Comparison of ENCODE assay signal across 24 cellular contexts in genomic region chr5:55319481-55319880, GRCh38.
"Had no signal": no experiment of that assay in that cellular context is flagged by ENCODE, and none has a peak within 500 bp of the region (broad histone marks: within the 10 kb centered on the region; RNA-seq: fewer than 3 reads in every experiment).

No MANE protein-coding gene starts in this region.

- H3K4me3 ChIP-seq: body of pancreas, colonic mucosa, dorsolateral prefrontal cortex, heart right ventricle had no signal

- H3K9me3 ChIP-seq: body of pancreas, colonic mucosa had no signal

- H3K4me1 ChIP-seq: colonic mucosa had no signal

- H3K27me3 Mint-ChIP-seq: activated CD4-positive, alpha-beta memory T cell treated with anti-CD3 and anti-CD28 coated beads, Interleukin-2, amount 10 ng/mL, durations not matched to agents 7 days and 5 days; activated CD4-positive, alpha-beta T cell treated with anti-CD3 and anti-CD28 coated beads, Interleukin-2, amount 10 ng/mL, durations not matched to agents 7 days and 5 days; activated naive CD4-positive, alpha-beta T cell treated with anti-CD3 and anti-CD28 coated beads, Interleukin-2, amount 50 U/mL, for 24 hours; activated naive CD8-positive, alpha-beta T cell treated with anti-CD3 and anti-CD28 coated beads, Interleukin-2, amount 50 U/mL, for 24 hours; activated T-helper 17 cell treated with anti-CD3 and anti-CD28 coated beads, Interleukin-2, amount 50 U/mL, for 72 hours; natural killer cell treated with Interleukin-12 subunit alpha and Interleukin-12 subunit beta and Interleukin-15 and Interleukin-18, amount 100 ng/mL, for 72 hours; stimulated activated naive B cell treated with anti-CD40 and anti-IgM and Interleukin-4, amounts not matched to agents 10 μg/mL and 1 μg/mL and 100 μg/mL, for 72 hours had no signal

- H3K27me3 ChIP-seq: body of pancreas, colonic mucosa, dorsolateral prefrontal cortex, heart right ventricle had no signal

- H3K9me3 Mint-ChIP-seq: activated naive CD4-positive, alpha-beta T cell treated with anti-CD3 and anti-CD28 coated beads, Interleukin-2, amount 50 U/mL, for 24 hours; activated T-helper 17 cell treated with anti-CD3 and anti-CD28 coated beads, Interleukin-2, amount 50 U/mL, for 72 hours; natural killer cell treated with Interleukin-12 subunit alpha and Interleukin-12 subunit beta and Interleukin-15 and Interleukin-18, amount 100 ng/mL, for 72 hours had no signal

- H3K27ac Mint-ChIP-seq: activated CD4-positive, alpha-beta memory T cell treated with anti-CD3 and anti-CD28 coated beads, Interleukin-2, amount 10 ng/mL, durations not matched to agents 7 days and 5 days; activated CD4-positive, alpha-beta T cell treated with anti-CD3 and anti-CD28 coated beads, Interleukin-2, amount 10 ng/mL, durations not matched to agents 7 days and 5 days; activated naive CD4-positive, alpha-beta T cell treated with anti-CD3 and anti-CD28 coated beads, Interleukin-2, amount 50 U/mL, for 24 hours; activated naive CD8-positive, alpha-beta T cell treated with anti-CD3 and anti-CD28 coated beads, Interleukin-2, amount 50 U/mL, for 24 hours; activated T-helper 17 cell treated with anti-CD3 and anti-CD28 coated beads, Interleukin-2, amount 50 U/mL, for 72 hours; natural killer cell treated with Interleukin-12 subunit alpha and Interleukin-12 subunit beta and Interleukin-15 and Interleukin-18, amount 100 ng/mL, for 72 hours; stimulated activated naive B cell treated with anti-CD40 and anti-IgM and Interleukin-4, amounts not matched to agents 10 μg/mL and 1 μg/mL and 100 μg/mL, for 72 hours; WTC11 had no signal

- DNase-seq: activated CD4-positive, alpha-beta memory T cell treated with anti-CD3 and anti-CD28 coated beads, Interleukin-2, amount 10 ng/mL, durations not matched to agents 7 days and 5 days; activated CD4-positive, alpha-beta T cell treated with anti-CD3 and anti-CD28 coated beads for 1 hour; activated CD4-positive, alpha-beta T cell treated with anti-CD3 and anti-CD28 coated beads, Interleukin-2, amount 10 ng/mL, durations not matched to agents 7 days and 5 days; activated naive CD8-positive, alpha-beta T cell treated with anti-CD3 and anti-CD28 coated beads, Interleukin-2, amount 50 U/mL, for 24 hours; activated T-cell treated with anti-CD3 and anti-CD28 coated beads, Interleukin-2, amount 50 U/mL, for 4 hours; anterior cingulate cortex; body of pancreas; cerebellar nuclear complex; colonic mucosa; dorsolateral prefrontal cortex; effector memory CD4-positive, alpha-beta T cell; erythroblast; foreskin melanocyte; heart right ventricle; right cardiac atrium; stimulated activated CD4-positive, alpha-beta T cell treated with anti-CD3 and anti-CD28 coated beads, Interleukin-15, amount 100 ng/mL, for 24 hours; stimulated activated CD4-positive, alpha-beta T cell treated with anti-CD3 and anti-CD28 coated beads, Interleukin-2, amount 100 ng/mL, for 24 hours; stimulated activated naive B cell treated with anti-CD40 and anti-IgM and Interleukin-4, amounts not matched to agents 10 μg/mL and 1 μg/mL and 100 μg/mL, for 72 hours; T-helper 2 cell; trophoblast cell had no signal

- H3K27ac ChIP-seq: body of pancreas, colonic mucosa, heart right ventricle had no signal

- H3K4me3 Mint-ChIP-seq: activated CD4-positive, alpha-beta memory T cell treated with anti-CD3 and anti-CD28 coated beads, Interleukin-2, amount 10 ng/mL, durations not matched to agents 7 days and 5 days; activated CD4-positive, alpha-beta T cell treated with anti-CD3 and anti-CD28 coated beads, Interleukin-2, amount 10 ng/mL, durations not matched to agents 7 days and 5 days; activated naive CD4-positive, alpha-beta T cell treated with anti-CD3 and anti-CD28 coated beads, Interleukin-2, amount 50 U/mL, for 24 hours; activated naive CD8-positive, alpha-beta T cell treated with anti-CD3 and anti-CD28 coated beads, Interleukin-2, amount 50 U/mL, for 24 hours; activated T-cell treated with anti-CD3 and anti-CD28 coated beads, Interleukin-2, amount 50 U/mL, for 4 hours; activated T-helper 17 cell treated with anti-CD3 and anti-CD28 coated beads, Interleukin-2, amount 50 U/mL, for 72 hours; natural killer cell treated with Interleukin-12 subunit alpha and Interleukin-12 subunit beta and Interleukin-15 and Interleukin-18, amount 100 ng/mL, for 72 hours; stimulated activated naive B cell treated with anti-CD40 and anti-IgM and Interleukin-4, amounts not matched to agents 10 μg/mL and 1 μg/mL and 100 μg/mL, for 72 hours; WTC11 had no signal

- H3K36me3 ChIP-seq: colonic mucosa had no signal

- ATAC-seq: activated naive CD8-positive, alpha-beta T cell treated with anti-CD3 and anti-CD28 coated beads, Interleukin-2, amount 50 U/mL, for 24 hours; activated T-cell treated with anti-CD3 and anti-CD28 coated beads, Interleukin-2, amount 50 U/mL, for 4 hours; activated T-helper 17 cell treated with anti-CD3 and anti-CD28 coated beads, Interleukin-2, amount 50 U/mL, for 72 hours; body of pancreas; heart right ventricle; natural killer cell treated with Interleukin-12 subunit alpha and Interleukin-12 subunit beta and Interleukin-15 and Interleukin-18, amount 100 ng/mL, for 72 hours; right cardiac atrium; stimulated activated naive B cell treated with anti-CD40 and anti-IgM and Interleukin-4, amounts not matched to agents 10 μg/mL and 1 μg/mL and 100 μg/mL, for 72 hours; WTC11 had no signal
